Comparison of ENCODE assay signal across 20 cellular contexts in genomic region chr7:55481126-55481525, GRCh38.
DNase-seq lines count a peak whose midpoint lies in the region; ATAC-seq and TF ChIP-seq lines count a peak whose summit lies in the region.
"Had no signal": no experiment of that assay in that cellular context is flagged by ENCODE, and none has a peak within 500 bp of the region (broad histone marks: within the 10 kb centered on the region; RNA-seq: fewer than 3 reads in every experiment).

No MANE protein-coding gene starts in this region.

- 79 to 100% methylated on average over 2 to 3 of the region's 3 CpGs for WGBS in gastroesophageal sphincter (ENCODE audit: low coverage in 1 of 2), 2 donors

- TF ChIP-seq EP300 in gastroesophageal sphincter (IDR thresholded peaks at IDR 0.05), result no peak

- H3K4me3 ChIP-seq in DND-41 (ENCODE audit: low read depth in 1 of 2, low read length in 2 of 2) (no peak overlapping the region), gastroesophageal sphincter (no peak overlapping the region)
- H3K4me3 ChIP-seq in naive thymus-derived CD4-positive, alpha-beta T cell (ENCODE audit: low read length), result no peak overlapping the region
- H3K4me3 ChIP-seq: esophagus muscularis mucosa, neural progenitor cell had no signal

- H3K4me1 ChIP-seq in DND-41 (ENCODE audit: insufficient read depth, low read length) (peaks cover 7% of the 10 kb centered on the region), gastroesophageal sphincter (no peaks in the 10 kb centered on the region)
- H3K4me1 ChIP-seq in naive thymus-derived CD4-positive, alpha-beta T cell (ENCODE audit: control insufficient read depth in 2 of 2, insufficient read depth in 2 of 2, low read length in 2 of 2), result peaks cover 14 to 32% of the 10 kb centered on the region in 2 donors
- H3K4me1 ChIP-seq: esophagus muscularis mucosa, neural progenitor cell had no signal

- H3K4me3 Mint-ChIP-seq in activated CD4-positive, alpha-beta memory T cell treated with anti-CD3 and anti-CD28 coated beads for 36 hours, result no peak overlapping the region
- H3K4me3 Mint-ChIP-seq in naive thymus-derived CD4-positive, alpha-beta T cell, result peak overlapping the region in 5 of 10 donors; percentile 2 to 35 (median 22)
- H3K4me3 Mint-ChIP-seq in progenitor cell of endocrine pancreas (ENCODE audit: low read depth), result no peak overlapping the region
- H3K4me3 Mint-ChIP-seq: activated T-helper 1 cell treated with anti-CD3 and anti-CD28 coated beads, Interleukin-12 subunit alpha, Interleukin-12 subunit beta, Interleukin-2, Interleukin-4 antibody, amounts not matched to agents 30 ng/mL and 10 ng/mL and 1 ng/mL, durations not matched to agents 14 hours and 24 hours and 36 hours; neural progenitor cell had no signal

- H3K79me2 ChIP-seq in DND-41 (ENCODE audit: insufficient read depth, low read length), result peaks cover 40% of the 10 kb centered on the region

- POLR2A ChIA-PET in activated CD4-positive, alpha-beta memory T cell treated with anti-CD3 and anti-CD28 coated beads for 36 hours (lab: Charles Lee), result no interaction called here
- POLR2A ChIA-PET in naive thymus-derived CD4-positive, alpha-beta T cell (lab: Charles Lee), result no interaction called here

- DNase-seq in activated T-cell treated with anti-CD3 and anti-CD28 coated beads, Interleukin-2, amount 50 U/mL, for 48 hours, result peak; percentile 14 to 16
- DNase-seq in activated T-cell treated with anti-CD3 and anti-CD28 coated beads, Interleukin-2, amount 50 U/mL, for 1 hour, result no peak
- DNase-seq in DND-41 (no peak), progenitor cell of endocrine pancreas (ENCODE audit: low spot score, unreplicated experiment) (no peak), kidney tubule cell (ENCODE audit: low spot score) (no peak)
- peak; percentile 8 for DNase-seq in activated CD4-positive, alpha-beta memory T cell treated with anti-CD3 and anti-CD28 coated beads for 36 hours
- DNase-seq in naive thymus-derived CD4-positive, alpha-beta T cell, result no peak
- DNase-seq: DMS79 treated with DMSO at 0.1 percent for 48 hours; effector CD4-positive, alpha-beta T cell; midbrain; MM.1S; NCI-H1694; NCI-H2227 treated with DMSO at 0.1 percent for 48 hours; NCI-H82; OCI-M1 had no signal

- CTCF ChIA-PET in activated CD4-positive, alpha-beta memory T cell treated with anti-CD3 and anti-CD28 coated beads for 36 hours (lab: Charles Lee), result no interaction called here
- CTCF ChIA-PET in naive thymus-derived CD4-positive, alpha-beta T cell (lab: Charles Lee), result no interaction called here

- H3K27me3 Mint-ChIP-seq in activated CD4-positive, alpha-beta memory T cell treated with anti-CD3 and anti-CD28 coated beads for 36 hours, result no peaks in the 10 kb centered on the region
- no peaks in the 10 kb centered on the region for H3K27me3 Mint-ChIP-seq in naive thymus-derived CD4-positive, alpha-beta T cell
- H3K27me3 Mint-ChIP-seq in progenitor cell of endocrine pancreas, result no peaks in the 10 kb centered on the region

- TF ChIP-seq CTCF in DND-41 (IDR thresholded peaks at IDR 0.05; ENCODE audit: borderline replicate concordance, extremely low read depth, low read length, poor library complexity, severe bottlenecking) (no peak), progenitor cell of endocrine pancreas (IDR thresholded peaks at IDR 0.05; ENCODE audit: unreplicated experiment) (no peak), gastroesophageal sphincter (IDR thresholded peaks at IDR 0.05) (no peak)

- no peaks in the 10 kb centered on the region for H3K9me3 ChIP-seq in DND-41 (ENCODE audit: insufficient read depth, low read length, severe bottlenecking)
- no peaks in the 10 kb centered on the region for H3K9me3 ChIP-seq in naive thymus-derived CD4-positive, alpha-beta T cell (ENCODE audit: control insufficient read depth in 2 of 3, low read length in 3 of 3)
- H3K9me3 ChIP-seq in gastroesophageal sphincter, result no peaks in the 10 kb centered on the region
- H3K9me3 ChIP-seq: esophagus muscularis mucosa had no signal

- no peak overlapping the region for H3K4me2 ChIP-seq in DND-41 (ENCODE audit: insufficient read depth, low read length)
- H3K4me2 ChIP-seq: neural progenitor cell had no signal

- H3K27me3 ChIP-seq in DND-41 (ENCODE audit: insufficient read depth, low read length, poor library complexity) (no peaks in the 10 kb centered on the region), gastroesophageal sphincter (no peaks in the 10 kb centered on the region)
- H3K27me3 ChIP-seq in naive thymus-derived CD4-positive, alpha-beta T cell (ENCODE audit: control insufficient read depth in 2 of 2, insufficient read depth in 2 of 2, low read length in 2 of 2), result no peaks in the 10 kb centered on the region
- H3K27me3 ChIP-seq: esophagus muscularis mucosa, neural progenitor cell had no signal

- peaks cover 31% of the 10 kb centered on the region for H3K36me3 Mint-ChIP-seq in activated CD4-positive, alpha-beta memory T cell treated with anti-CD3 and anti-CD28 coated beads for 36 hours
- peaks cover 10 to 53% (median 34%) of the 10 kb centered on the region in 5 donors for H3K36me3 Mint-ChIP-seq in naive thymus-derived CD4-positive, alpha-beta T cell
- H3K36me3 Mint-ChIP-seq in progenitor cell of endocrine pancreas (ENCODE audit: insufficient read depth), result peaks cover 5% of the 10 kb centered on the region

- peak overlapping the region; percentile 7 for H3K27ac Mint-ChIP-seq in activated CD4-positive, alpha-beta memory T cell treated with anti-CD3 and anti-CD28 coated beads for 36 hours
- peak overlapping the region; percentile 4 to 88 (median 53) for H3K27ac Mint-ChIP-seq in naive thymus-derived CD4-positive, alpha-beta T cell
- H3K27ac Mint-ChIP-seq in progenitor cell of endocrine pancreas, result no peak overlapping the region
- H3K27ac Mint-ChIP-seq: activated T-helper 1 cell treated with anti-CD3 and anti-CD28 coated beads, Interleukin-12 subunit alpha, Interleukin-12 subunit beta, Interleukin-2, Interleukin-4 antibody, amounts not matched to agents 30 ng/mL and 10 ng/mL and 1 ng/mL, durations not matched to agents 14 hours and 24 hours and 36 hours; neural progenitor cell had no signal

- H4K20me1 ChIP-seq in DND-41 (ENCODE audit: insufficient read depth, low read length), result peaks cover 52% of the 10 kb centered on the region

- TF ChIP-seq POLR2A in gastroesophageal sphincter (IDR thresholded peaks at IDR 0.05), result no peak

- no peak overlapping the region for H3K9ac ChIP-seq in DND-41 (ENCODE audit: low read depth, low read length)
- H3K9ac ChIP-seq: neural progenitor cell had no signal

- no peak overlapping the region for H2AFZ ChIP-seq in DND-41 (ENCODE audit: low read depth, low read length)
- H2AFZ ChIP-seq: neural progenitor cell had no signal

- no peaks in the 10 kb centered on the region for H3K9me3 Mint-ChIP-seq in activated CD4-positive, alpha-beta memory T cell treated with anti-CD3 and anti-CD28 coated beads for 36 hours
- no peaks in the 10 kb centered on the region for H3K9me3 Mint-ChIP-seq in naive thymus-derived CD4-positive, alpha-beta T cell
- H3K9me3 Mint-ChIP-seq in progenitor cell of endocrine pancreas (ENCODE audit: low read depth), result no peaks in the 10 kb centered on the region
- H3K9me3 Mint-ChIP-seq: activated T-helper 1 cell treated with anti-CD3 and anti-CD28 coated beads, Interleukin-12 subunit alpha, Interleukin-12 subunit beta, Interleukin-2, Interleukin-4 antibody, amounts not matched to agents 30 ng/mL and 10 ng/mL and 1 ng/mL, durations not matched to agents 14 hours and 24 hours and 36 hours; neural progenitor cell had no signal

- peaks cover 81% of the 10 kb centered on the region for H3K4me1 Mint-ChIP-seq in activated CD4-positive, alpha-beta memory T cell treated with anti-CD3 and anti-CD28 coated beads for 36 hours (ENCODE audit: low read depth)
- peaks cover 48 to 95% (median 86%) of the 10 kb centered on the region in 7 donors for H3K4me1 Mint-ChIP-seq in naive thymus-derived CD4-positive, alpha-beta T cell
- no peaks in the 10 kb centered on the region for H3K4me1 Mint-ChIP-seq in progenitor cell of endocrine pancreas (ENCODE audit: low read depth)

- 0 out of 2 replicates have a peak overlapping the region, but pooled peaks have one; percentile 6 for H3K27ac ChIP-seq in DND-41 (ENCODE audit: low read length)
- no peak overlapping the region for H3K27ac ChIP-seq in naive thymus-derived CD4-positive, alpha-beta T cell (ENCODE audit: low read depth, low read length)
- H3K27ac ChIP-seq in gastroesophageal sphincter, result no peak overlapping the region
- H3K27ac ChIP-seq: esophagus muscularis mucosa, neural progenitor cell had no signal

- intact Hi-C loops in activated CD4-positive, alpha-beta memory T cell treated with anti-CD3 and anti-CD28 coated beads for 36 hours (cut with micrococcal nuclease), result loop anchor here (5.0 kb wide), 1 partner anchor 36 kb away; no protein-coding TSS in a partner anchor
- intact Hi-C loops in naive thymus-derived CD4-positive, alpha-beta T cell (cut with micrococcal nuclease), result no loop called here

- H3K36me3 ChIP-seq in DND-41 (ENCODE audit: insufficient read depth, low read length), result peaks cover 67% of the 10 kb centered on the region
- H3K36me3 ChIP-seq in naive thymus-derived CD4-positive, alpha-beta T cell (ENCODE audit: control insufficient read depth in 2 of 3, insufficient read depth in 3 of 3, low read length in 3 of 3), result peaks cover 0 to 20% (median 0%) of the 10 kb centered on the region in 3 experiments
- H3K36me3 ChIP-seq in gastroesophageal sphincter, result peaks cover 0 to 38% of the 10 kb centered on the region in 2 donors
- H3K36me3 ChIP-seq: neural progenitor cell had no signal

- ATAC-seq in DND-41 (ENCODE audit: insufficient read depth, low read depth), result no peak
- ATAC-seq in naive thymus-derived CD4-positive, alpha-beta T cell, result no peak
- ATAC-seq in gastroesophageal sphincter, result no peak
- ATAC-seq: left colon had no signal

Comparison
In these comparisons a context has a peak if more than half of its experiments do, and no peak if none do; other contexts are left out.
1. DNase-seq: peak in activated T-cell treated with anti-CD3 and anti-CD28 coated beads, Interleukin-2, amount 50 U/mL, for 48 hours (2 of 2) and activated CD4-positive, alpha-beta memory T cell treated with anti-CD3 and anti-CD28 coated beads for 36 hours (single experiment); none in activated T-cell treated with anti-CD3 and anti-CD28 coated beads, Interleukin-2, amount 50 U/mL, for 1 hour (single experiment), DND-41 (single experiment), naive thymus-derived CD4-positive, alpha-beta T cell (0 of 9), progenitor cell of endocrine pancreas (single experiment) and kidney tubule cell (single experiment).